11 cellular contexts compared by ENCODE assay signal in genomic region chr2:45497355-45497754, GRCh38.
DNase-seq lines count a peak whose midpoint lies in the region; ATAC-seq, FAIRE-seq and TF ChIP-seq lines count a peak whose summit lies in the region.
"Had no signal": no experiment of that assay in that cellular context is flagged by ENCODE, and none has a peak within 500 bp of the region (broad histone marks: within the 10 kb centered on the region; RNA-seq: fewer than 3 reads in every experiment).

No MANE protein-coding gene starts in this region.

- H3K4me2 ChIP-seq in PC-3 (ENCODE audit: low read length) = no peak overlapping the region

- no TSS peak for BruUV-seq in PC-3 (replicated peaks; lab: Mats Ljungman, UMichigan)

- no peak overlapping the region for H3K9ac ChIP-seq in PC-3 (ENCODE audit: low read length)

- H3K27me3 ChIP-seq in PC-3 (ENCODE audit: low read length) = no peaks in the 10 kb centered on the region

- H3K79me2 ChIP-seq in PC-3 (ENCODE audit: low read length) = no peaks in the 10 kb centered on the region

- CTCF ChIA-PET in PC-3 (lab: Charles Lee) = no interaction called here

- DNase-seq in GM12891 (ENCODE audit: insufficient read length, low spot score) = peak; percentile 5
- DNase-seq in PC-3 = no peak
- peak; percentile 12 to 35 for DNase-seq in stimulated activated CD4-positive, alpha-beta T cell treated with anti-CD3 and anti-CD28 coated beads, Interleukin-12 subunit alpha, Interleukin-12 subunit beta, amount 100 ng/mL, for 24 hours (ENCODE audit: low read depth in 2 of 2)
- DNase-seq in NCI-H1092 treated with DMSO at 0.1 percent for 48 hours (lab: John Stamatoyannopoulos, UW) = no peak
- DNase-seq in NCI-H1105 (lab: John Stamatoyannopoulos, UW) = no peak
- no peak for DNase-seq in HK-2 (ENCODE audit: unreplicated experiment)
- DNase-seq: mesendoderm, NCI-H526 had no signal

- H2AFZ ChIP-seq in PC-3 (ENCODE audit: low read length) = no peak overlapping the region

- H3K27ac ChIP-seq in PC-3 (ENCODE audit: low read length) = no peak overlapping the region
- H3K27ac ChIP-seq: HL-60 had no signal

- H3K4me1 ChIP-seq in PC-3 (ENCODE audit: insufficient read depth, low read length) = peaks cover 5% of the 10 kb centered on the region

- TF ChIP-seq POLR2A in GM12891 (IDR thresholded peaks at IDR 0.05; ENCODE audit: low read depth, low read length) = no peak

- intact Hi-C loops in PC-3 (cut with micrococcal nuclease) = no loop called here

- no peak overlapping the region for H3K4me3 ChIP-seq in PC-3 (ENCODE audit: low read length)

- H3K36me3 ChIP-seq in PC-3 (ENCODE audit: low read depth, low read length) = 0 out of 2 replicates have a peak, but pooled peaks cover 2% of the 10 kb centered on the region

- no peak for TF ChIP-seq CTCF in PC-3 (conservative IDR thresholded peaks at IDR 0.05; ENCODE audit: low read depth, low read length)

- peak; percentile 57 for FAIRE-seq in GM12891 (lab: Jason Lieb, UNC)

- no peaks in the 10 kb centered on the region for H3K9me3 ChIP-seq in PC-3 (ENCODE audit: low read length)

- POLR2A ChIA-PET in PC-3 (lab: Charles Lee; ENCODE audit: unreplicated experiment) = no interaction called here

- no peaks in the 10 kb centered on the region for H3K9me2 ChIP-seq in PC-3 (replicated peaks; ENCODE audit: low read length)

- no peaks in the 10 kb centered on the region for H3F3A ChIP-seq in PC-3 (ENCODE audit: low read length, unreplicated experiment)

- peak; percentile 85 for ATAC-seq in GM21529 (IDR thresholded peaks at IDR 0.05; ENCODE audit: unreplicated experiment)
- ATAC-seq in PC-3 = peak; percentile 37; the same call in 1 of the 2 replicates
- no peak for ATAC-seq in GM18909 (IDR thresholded peaks at IDR 0.05; ENCODE audit: poor library complexity, unreplicated experiment)

- no peaks in the 10 kb centered on the region for H4K20me1 ChIP-seq in PC-3 (ENCODE audit: low read length)

TF ChIP-seq in GM12891, 5 proteins besides CTCF, POLR2A, EP300 and RAD21:
- TF ChIP-seq PAX5 (IDR thresholded peaks at IDR 0.05; ENCODE audit: insufficient read depth, low read length, severe bottlenecking) = no peak
- peak; percentile 64; the same call in 1 of the 2 replicates for TF ChIP-seq POU2F2 (IDR thresholded peaks at IDR 0.05; ENCODE audit: low read depth, low read length)

Comparison
In these comparisons a context has a peak if more than half of its experiments do, and no peak if none do; other contexts are left out.
1. DNase-seq: peak in GM12891 (single experiment) and stimulated activated CD4-positive, alpha-beta T cell treated with anti-CD3 and anti-CD28 coated beads, Interleukin-12 subunit alpha, Interleukin-12 subunit beta, amount 100 ng/mL, for 24 hours (2 of 2); none in PC-3 (single experiment), NCI-H1092 treated with DMSO at 0.1 percent for 48 hours (single experiment), NCI-H1105 (single experiment) and HK-2 (single experiment).